Comparison of ENCODE assay signal across 9 cellular contexts in genomic region chr7:149598721-149599308, GRCh38.
A peak's percentile ranks its signal among the peaks of the same experiment; 100 is the strongest.
DNase-seq lines count a peak whose midpoint lies in the region; ATAC-seq, FAIRE-seq and TF ChIP-seq lines count a peak whose summit lies in the region.
"Had no signal": no experiment of that assay in that cellular context is flagged by ENCODE, and none has a peak within 500 bp of the region (broad histone marks: within the 10 kb centered on the region; RNA-seq: fewer than 3 reads in every experiment).

No MANE protein-coding gene starts in this region.

- no peak overlapping the region for H2BK15ac ChIP-seq in neuronal stem cell (ENCODE audit: low read length)

- H3K9me3 ChIP-seq in Karpas-422 (ENCODE audit: low read length) = no peaks in the 10 kb centered on the region
- H3K9me3 ChIP-seq in GM12878 (replicated peaks; ENCODE audit: control insufficient read depth, insufficient read depth, low read length) = no peaks in the 10 kb centered on the region; the same call in 2 of the 3 replicates
- H3K9me3 ChIP-seq in neuronal stem cell (replicated peaks in 1 of 2; ENCODE audit: control insufficient read depth in 2 of 2, insufficient read depth in 1 of 2, low read depth in 1 of 2, low read length in 2 of 2) = no peaks in the 10 kb centered on the region
- H3K9me3 ChIP-seq: HAP-1 had no signal

- WGBS in GM12878 (ENCODE audit: insufficient coverage, insufficient replicate concordance, low lambda C conversion rate, missing lambda C conversion rate) = 93% methylated on average over 1 of the region's 1 CpG
- WGBS in neuronal stem cell (ENCODE audit: extremely low coverage in 2 of 2, insufficient read length in 2 of 2, insufficient replicate concordance in 1 of 2), 2 donors = no CpG with 5 or more reads among the region's 1 CpG

- H4K91ac ChIP-seq in neuronal stem cell (ENCODE audit: low read depth, low read length, poor library complexity) = no peak overlapping the region

- TF ChIP-seq POLR2A in GM12878 (IDR thresholded peaks at IDR 0.05; ENCODE audit: low read depth, low read length) = no peak

- peaks cover 5% of the 10 kb centered on the region; the same call in 1 of the 2 replicates for H3K36me3 ChIP-seq in Karpas-422 (ENCODE audit: insufficient read depth, low read length)
- peaks cover 10 to 16% of the 10 kb centered on the region in 2 experiments for H3K36me3 ChIP-seq in GM12878 (ENCODE audit: control insufficient read depth in 2 of 2, insufficient read depth in 2 of 2, low read length in 1 of 2)
- H3K36me3 ChIP-seq in neuronal stem cell (replicated peaks in 1 of 2; ENCODE audit: control insufficient read depth in 2 of 2, insufficient read depth in 2 of 2, low read length in 2 of 2) = peaks cover 25 to 83% of the 10 kb centered on the region in 2 donors

- H2BK120ac ChIP-seq in neuronal stem cell (ENCODE audit: low read depth, low read length) = no peak overlapping the region

- peak overlapping the region; percentile 40; the same call in 1 of the 2 replicates for H3K27ac ChIP-seq in 22Rv1
- no peak overlapping the region for H3K27ac ChIP-seq in Karpas-422 (ENCODE audit: low read length)
- H3K27ac ChIP-seq in GM12878 (ENCODE audit: control insufficient read depth, insufficient read depth) = peak overlapping the region; percentile 93
- no peak overlapping the region for H3K27ac ChIP-seq in neuronal stem cell (replicated peaks; ENCODE audit: low read length)

- POLR2A ChIA-PET in GM12878 (lab: Charles Lee) = interaction anchor here (0.8 to 1.1 kb wide), 2 partner anchors 103 to 171 kb away, joined by 3 read pairs; no protein-coding TSS in a partner anchor

- DNase-seq in GM03348 (ENCODE audit: low spot score) (peak; percentile 55), Karpas-422 (peak; percentile 80), GM12878 (ENCODE audit: low read depth, low spot score) (no peak), left lobe of liver (ENCODE audit: low spot score) (no peak), NCI-H1436 (lab: John Stamatoyannopoulos, UW) (no peak), neuronal stem cell (ENCODE audit: low spot score) (no peak)
- DNase-seq in activated CD8-positive, alpha-beta memory T cell treated with anti-CD3 and anti-CD28 coated beads, Interleukin-2, amount 50 U/mL, for 4 hours = no peak

- SMC1A ChIA-PET in GM12878 (lab: Charles Lee; ENCODE audit: uncharacterized antibody, unreplicated experiment) = interaction anchor here (0.7 to 2.8 kb wide), 8 partner anchors 14 to 290 kb away, joined by 3 to 17 read pairs (median 4); no protein-coding TSS in a partner anchor

- TF ChIP-seq EP300 in GM12878 (IDR thresholded peaks at IDR 0.05; ENCODE audit: borderline replicate concordance in 1 of 2, control insufficient read depth in 1 of 2, low read depth in 2 of 2, low read length in 2 of 2) = no peak

- ATAC-seq in GM12878 (peak; percentile 62), left lobe of liver (peak; percentile 58)

- H3K79me2 ChIP-seq in Karpas-422 (ENCODE audit: low read length) = peaks cover 4% of the 10 kb centered on the region; the same call in 1 of the 2 replicates
- H3K79me2 ChIP-seq in GM12878 (ENCODE audit: control insufficient read depth, insufficient read depth, low read length) = peaks cover 7% of the 10 kb centered on the region

- H2BK5ac ChIP-seq in neuronal stem cell (ENCODE audit: low read length) = no peak overlapping the region

- H3K4ac ChIP-seq in neuronal stem cell (ENCODE audit: low read length) = no peak overlapping the region

- H3K4me3 ChIP-seq in Karpas-422 (ENCODE audit: low read length) = no peak overlapping the region
- peak overlapping the region; percentile 60; the same call in 1 of the 2 replicates for H3K4me3 ChIP-seq in GM12878
- no peak overlapping the region for H3K4me3 ChIP-seq in neuronal stem cell (ENCODE audit: low read length in 2 of 2)
- H3K4me3 ChIP-seq: HAP-1 had no signal

- no peak overlapping the region for H4K8ac ChIP-seq in neuronal stem cell (ENCODE audit: low read depth, low read length)

- TF ChIP-seq CTCF in 22Rv1 (IDR thresholded peaks at IDR 0.05) (peak; percentile 71), GM12878 (IDR thresholded peaks at IDR 0.05 in 2 of 3, conservative IDR thresholded peaks at IDR 0.05 in 1 of 3; ENCODE audit: control insufficient read depth in 2 of 3, extremely low read depth in 1 of 3, insufficient read depth in 1 of 3, low read depth in 3 of 3, low read length in 3 of 3) (peak; percentile 49 to 64 (median 56))

- peak; percentile 49 for FAIRE-seq in GM12878 (lab: Jason Lieb, UNC)

- H3K27me3 ChIP-seq in Karpas-422 (ENCODE audit: low read length) = no peaks in the 10 kb centered on the region
- H3K27me3 ChIP-seq in GM12878 (replicated peaks in 1 of 2; ENCODE audit: control insufficient read depth in 2 of 2, insufficient read depth in 2 of 2, low read length in 1 of 2) = no peaks in the 10 kb centered on the region
- no peaks in the 10 kb centered on the region for H3K27me3 ChIP-seq in neuronal stem cell (ENCODE audit: control insufficient read depth in 3 of 3, insufficient read depth in 3 of 3, low read depth in 1 of 3, low read length in 3 of 3)

- RAD21 ChIA-PET in GM12878 (lab: Charles Lee; ENCODE audit: unreplicated experiment) = interaction anchor here (0.9 to 1.8 kb wide), 8 partner anchors 26 to 593 kb away, joined by 3 to 9 read pairs (median 5); partner anchors contain the start of genes ZNF777 and ZNF783

- H2AK5ac ChIP-seq in neuronal stem cell (ENCODE audit: low read depth, low read length) = no peak overlapping the region

- no peaks in the 10 kb centered on the region for H3K9me2 ChIP-seq in Karpas-422 (replicated peaks; ENCODE audit: insufficient read depth, low read length)

- CTCF ChIA-PET in GM12878 (lab: Yijun Ruan, JAX) = interaction anchor here (0.6 to 2.4 kb wide), 26 partner anchors 14 to 452 kb away, joined by 3 to 11 read pairs (median 4); partner anchors contain the start of genes ZNF398, ZNF777 and ZNF783

- H2AFZ ChIP-seq in Karpas-422 (ENCODE audit: low read length) (no peak overlapping the region), GM12878 (ENCODE audit: control insufficient read depth, low read depth, low read length) (no peak overlapping the region), neuronal stem cell (ENCODE audit: low read length) (no peak overlapping the region)

- H3K23ac ChIP-seq in neuronal stem cell (ENCODE audit: low read depth, low read length, poor library complexity) = no peak overlapping the region

- H3K4me1 ChIP-seq in Karpas-422 (ENCODE audit: low read length) = peaks cover 10% of the 10 kb centered on the region
- peaks cover 21% of the 10 kb centered on the region for H3K4me1 ChIP-seq in GM12878 (ENCODE audit: control insufficient read depth, insufficient read depth, low read length)
- no peaks in the 10 kb centered on the region for H3K4me1 ChIP-seq in neuronal stem cell (ENCODE audit: control insufficient read depth in 2 of 2, insufficient read depth in 1 of 2, low read depth in 1 of 2, low read length in 2 of 2)
- H3K4me1 ChIP-seq: HAP-1 had no signal

- intact Hi-C loops in GM12878 (cut with micrococcal nuclease; ENCODE audit: unreplicated experiment) = loop anchor here (1.0 to 5.0 kb wide), 2 partner anchors 177 to 289 kb away; no protein-coding TSS in a partner anchor

- TF ChIP-seq RAD21 in GM12878 (IDR thresholded peaks at IDR 0.05; ENCODE audit: insufficient read depth, low read depth, low read length) = peak; percentile 85

- no peak overlapping the region for H3K18ac ChIP-seq in neuronal stem cell (ENCODE audit: low read length)

- H2BK12ac ChIP-seq in neuronal stem cell (ENCODE audit: low read length) = no peak overlapping the region

- no TSS peak for BruUV-seq in GM12878 (replicated peaks; lab: Mats Ljungman, UMichigan)

- no peak overlapping the region for H3K14ac ChIP-seq in neuronal stem cell (ENCODE audit: low read length)

- H3K4me2 ChIP-seq in Karpas-422 (ENCODE audit: low read depth, low read length, poor library complexity, severe bottlenecking) (no peak overlapping the region), GM12878 (ENCODE audit: control insufficient read depth, insufficient read depth) (peak overlapping the region; percentile 91), neuronal stem cell (ENCODE audit: insufficient read depth, low read length, poor library complexity, severe bottlenecking) (no peak overlapping the region)

- H3K9ac ChIP-seq in Karpas-422 (ENCODE audit: low read length) = no peak overlapping the region
- peak overlapping the region; percentile 61 for H3K9ac ChIP-seq in GM12878 (ENCODE audit: control insufficient read depth, insufficient read depth, low read length)
- H3K9ac ChIP-seq in neuronal stem cell (ENCODE audit: low read depth, low read length, poor library complexity) = no peak overlapping the region

- H4K20me1 ChIP-seq in Karpas-422 (ENCODE audit: insufficient read depth, low read depth, low read length) = no peaks in the 10 kb centered on the region
- no peaks in the 10 kb centered on the region for H4K20me1 ChIP-seq in GM12878 (ENCODE audit: control insufficient read depth, insufficient read depth)

- no peaks in the 10 kb centered on the region for H3K79me1 ChIP-seq in neuronal stem cell (ENCODE audit: low read depth, low read length)

- in situ Hi-C loops in GM12878 (cut with MboI) = no loop called here

TF ChIP-seq in GM12878, 131 proteins besides CTCF, POLR2A, EP300 and RAD21 (continues in another document):
- no peak for TF ChIP-seq PAX5 (IDR thresholded peaks at IDR 0.05; ENCODE audit: borderline replicate concordance, low read depth, low read length)
- TF ChIP-seq TARDBP (IDR thresholded peaks at IDR 0.05; ENCODE audit: borderline replicate concordance) = no peak
- TF ChIP-seq HDAC2 (IDR thresholded peaks at IDR 0.05) = no peak
- TF ChIP-seq ZNF207 (IDR thresholded peaks at IDR 0.05; ENCODE audit: borderline replicate concordance) = no peak
- peak; percentile 32; the same call in 1 of the 2 replicates for TF ChIP-seq SMC3 (IDR thresholded peaks at IDR 0.05; ENCODE audit: borderline replicate concordance, low read length)
- no peak for TF ChIP-seq PAX8 (IDR thresholded peaks at IDR 0.05)
- TF ChIP-seq ASH2L (IDR thresholded peaks at IDR 0.05; ENCODE audit: borderline replicate concordance, low read depth) = no peak
- TF ChIP-seq RUNX3 (IDR thresholded peaks at IDR 0.05; ENCODE audit: low read length) = peak; percentile 5; the same call in 1 of the 2 replicates
- no peak for TF ChIP-seq BRCA1 (IDR thresholded peaks at IDR 0.05; ENCODE audit: low read depth, low read length)
- no peak for TF ChIP-seq CHD4 (IDR thresholded peaks at IDR 0.05)
- no peak for TF ChIP-seq GATAD2B (conservative IDR thresholded peaks at IDR 0.05; ENCODE audit: low read depth)
- no peak for TF ChIP-seq POU2F2 (IDR thresholded peaks at IDR 0.05; ENCODE audit: borderline replicate concordance, low read depth, low read length)
- TF ChIP-seq BHLHE40 (IDR thresholded peaks at IDR 0.05; ENCODE audit: borderline replicate concordance in 1 of 2, low read depth in 2 of 2, low read length in 1 of 2) = no peak
- no peak for TF ChIP-seq SIX5 (IDR thresholded peaks at IDR 0.05; ENCODE audit: low read depth, low read length, severe bottlenecking)

Comparison
In these comparisons a context has a peak if more than half of its experiments do, and no peak if none do; other contexts are left out.
1. H3K27ac ChIP-seq: peak in 22Rv1 (single experiment) and GM12878 (single experiment); none in Karpas-422 (single experiment) and neuronal stem cell (single experiment).
2. DNase-seq: peak in GM03348 (single experiment) and Karpas-422 (single experiment); none in GM12878 (single experiment), left lobe of liver (single experiment), NCI-H1436 (single experiment), neuronal stem cell (single experiment) and activated CD8-positive, alpha-beta memory T cell treated with anti-CD3 and anti-CD28 coated beads, Interleukin-2, amount 50 U/mL, for 4 hours (single experiment).